ENCODE assay signal across 1 cellular context in genomic region chr2:241803387-241804325, GRCh38.
TF ChIP-seq lines count a peak whose summit lies in the region.

No MANE protein-coding gene starts in this region.

TF ChIP-seq in GM12878, 131 proteins besides CTCF, POLR2A, EP300 and RAD21 (continues in another document):
- TF ChIP-seq ZBTB4 (CRISPR knock-in tag; IDR thresholded peaks at IDR 0.05) (no peak), ZZZ3 (IDR thresholded peaks at IDR 0.05; ENCODE audit: control insufficient read depth, insufficient read length, low read depth) (no peak), NBN (IDR thresholded peaks at IDR 0.05) (no peak), IRF4 (IDR thresholded peaks at IDR 0.05; ENCODE audit: low read depth, low read length) (no peak), SRF (IDR thresholded peaks at IDR 0.05; ENCODE audit: low read depth in 2 of 2, low read length in 2 of 2) (no peak), SIX5 (IDR thresholded peaks at IDR 0.05; ENCODE audit: low read depth, low read length, severe bottlenecking) (no peak), CREM (IDR thresholded peaks at IDR 0.05; ENCODE audit: low read depth) (0 out of 2 replicates have a peak, but pooled peaks have one; percentile 5), STAT1 (conservative IDR thresholded peaks at IDR 0.05) (no peak), EGR1 (IDR thresholded peaks at IDR 0.05; ENCODE audit: borderline replicate concordance in 1 of 2, low read depth in 2 of 2, low read length in 2 of 2) (0 out of 3 replicates have a peak, but pooled peaks of 1 of the 2 experiments have one; percentile 46), FOXM1 (IDR thresholded peaks at IDR 0.05; ENCODE audit: low read depth, low read length) (no peak), LARP7 (IDR thresholded peaks at IDR 0.05) (0 out of 2 replicates have a peak, but pooled peaks have one; percentile 36), MEF2B (IDR thresholded peaks at IDR 0.05; ENCODE audit: partially characterized antibody, poor library complexity, severe bottlenecking) (no peak), E2F4 (IDR thresholded peaks at IDR 0.05; ENCODE audit: low read depth, low read length) (no peak), JUND (IDR thresholded peaks at IDR 0.05; ENCODE audit: low read depth, low read length) (no peak), RELA (IDR thresholded peaks at IDR 0.05; ENCODE audit: borderline replicate concordance, partially characterized antibody) (no peak), ATF3 (IDR thresholded peaks at IDR 0.05; ENCODE audit: borderline replicate concordance, extremely low read depth, low read depth, low read length) (no peak), PBX3 (IDR thresholded peaks at IDR 0.05; ENCODE audit: insufficient replicate concordance, low read depth, low read length) (no peak), BHLHE40 (IDR thresholded peaks at IDR 0.05; ENCODE audit: borderline replicate concordance in 1 of 2, low read depth in 2 of 2, low read length in 1 of 2) (peak in 1 of 2 experiments; percentile 19; a peak in 1 of 4 replicates), CEBPZ (IDR thresholded peaks at IDR 0.05; ENCODE audit: low read depth, low read length) (no peak), BACH1 (IDR thresholded peaks at IDR 0.05; ENCODE audit: borderline replicate concordance) (no peak), MYC (IDR thresholded peaks at IDR 0.05; ENCODE audit: insufficient read depth, insufficient read length, insufficient replicate concordance, low read length, severe bottlenecking) (no peak), YY1 (IDR thresholded peaks at IDR 0.05; ENCODE audit: low read depth, low read length) (no peak), SPI1 (IDR thresholded peaks at IDR 0.05; ENCODE audit: borderline replicate concordance, insufficient read depth, low read depth, low read length) (no peak), MYB (IDR thresholded peaks at IDR 0.05; ENCODE audit: borderline replicate concordance, low read depth, low read length) (no peak), SREBF1 (IDR thresholded peaks at IDR 0.05; ENCODE audit: low read length) (no peak), RCOR1 (conservative IDR thresholded peaks at IDR 0.05; ENCODE audit: low read depth, low read length) (no peak), CBX3 (IDR thresholded peaks at IDR 0.05; ENCODE audit: borderline replicate concordance, low read depth) (no peak), CBFB (IDR thresholded peaks at IDR 0.05; ENCODE audit: low read depth) (no peak), ZBED1 (IDR thresholded peaks at IDR 0.05; ENCODE audit: borderline replicate concordance) (no peak), MAX (IDR thresholded peaks at IDR 0.05; ENCODE audit: low read depth, low read length) (no peak), ZNF274 (IDR thresholded peaks at IDR 0.05; ENCODE audit: insufficient read depth, insufficient read length) (no peak), IKZF1 (conservative IDR thresholded peaks at IDR 0.05) (peak; percentile 48), ASH2L (IDR thresholded peaks at IDR 0.05; ENCODE audit: borderline replicate concordance, low read depth) (no peak), IRF3 (IDR thresholded peaks at IDR 0.05) (no peak), RAD51 (IDR thresholded peaks at IDR 0.05) (no peak), HDAC6 (IDR thresholded peaks at IDR 0.05; ENCODE audit: unreplicated experiment) (peak; percentile 94), NR2F1 (conservative IDR thresholded peaks at IDR 0.05) (no peak), EZH2 (IDR thresholded peaks at IDR 0.05; ENCODE audit: borderline replicate concordance, control insufficient read depth, low read depth, low read length) (no peak), E4F1 (IDR thresholded peaks at IDR 0.05; ENCODE audit: borderline replicate concordance, partially characterized antibody) (no peak), USF1 (IDR thresholded peaks at IDR 0.05; ENCODE audit: borderline replicate concordance, extremely low read length, insufficient read depth, low read depth, low read length) (no peak), SMAD5 (IDR thresholded peaks at IDR 0.05; ENCODE audit: low read depth) (no peak), STAT3 (IDR thresholded peaks at IDR 0.05; ENCODE audit: low read depth, low read length) (no peak), TAF1 (IDR thresholded peaks at IDR 0.05; ENCODE audit: borderline replicate concordance, low read depth, low read length) (no peak), SP1 (IDR thresholded peaks at IDR 0.05; ENCODE audit: low read depth, low read length) (no peak), SMARCA5 (IDR thresholded peaks at IDR 0.05) (no peak), ZNF384 (IDR thresholded peaks at IDR 0.05; ENCODE audit: borderline replicate concordance, low read depth, low read length) (no peak), KDM1A (IDR thresholded peaks at IDR 0.05; ENCODE audit: borderline replicate concordance) (no peak), NFXL1 (IDR thresholded peaks at IDR 0.05; ENCODE audit: borderline replicate concordance) (no peak), RB1 (IDR thresholded peaks at IDR 0.05; ENCODE audit: borderline replicate concordance) (0 out of 2 replicates have a peak, but pooled peaks have one; percentile 33), CHD1 (IDR thresholded peaks at IDR 0.05; ENCODE audit: low read depth, low read length) (no peak), RELB (IDR thresholded peaks at IDR 0.05; ENCODE audit: low read depth) (no peak), POLR2AphosphoS5 (IDR thresholded peaks at IDR 0.05; ENCODE audit: low read length) (no peak), NR2C2 (IDR thresholded peaks at IDR 0.05; ENCODE audit: borderline replicate concordance, control insufficient read depth, insufficient read length, low read depth) (no peak), DPF2 (IDR thresholded peaks at IDR 0.05) (peak; percentile 36; the same call in 1 of the 2 replicates), FOXK2 (IDR thresholded peaks at IDR 0.05) (no peak), CEBPB (IDR thresholded peaks at IDR 0.05; ENCODE audit: borderline replicate concordance in 1 of 2, low read depth in 2 of 2, low read length in 2 of 2) (no peak)
